8 cellular contexts compared by ENCODE assay signal in genomic region chr15:56249080-56249479, GRCh38.
DNase-seq lines count a peak whose midpoint lies in the region; ATAC-seq and TF ChIP-seq lines count a peak whose summit lies in the region.

No MANE protein-coding gene starts in this region.

- H3K4me3 ChIP-seq in cardiac fibroblast (replicated peaks in 1 of 2; ENCODE audit: low read depth in 2 of 2, low read length in 2 of 2) = no peak overlapping the region
- H3K4me3 ChIP-seq in skeletal muscle cell (ENCODE audit: low read depth, low read length) = no peak overlapping the region

- ATAC-seq in HG02798 (IDR thresholded peaks at IDR 0.05; ENCODE audit: poor library complexity, unreplicated experiment) = no peak
- no peak for ATAC-seq in HG03442 (IDR thresholded peaks at IDR 0.05; ENCODE audit: unreplicated experiment)

- DNase-seq in NCI-H748 (lab: John Stamatoyannopoulos, UW; ENCODE audit: unreplicated experiment) (peak; percentile 53), NCI-H748 treated with DMSO at 0.1 percent for 48 hours (lab: John Stamatoyannopoulos, UW) (no peak), NCI-H2196 treated with DMSO at 0.1 percent for 48 hours (lab: John Stamatoyannopoulos, UW; ENCODE audit: unreplicated experiment) (peak; percentile 4), cardiac fibroblast (ENCODE audit: low read depth in 2 of 2) (peak; percentile 75 to 90), skeletal muscle cell (ENCODE audit: low read depth) (peak; percentile 21)
- DNase-seq in activated CD8-positive, alpha-beta memory T cell treated with anti-CD3 and anti-CD28 coated beads, Interleukin-2, amount 50 U/mL, for 48 hours = no peak

- TF ChIP-seq CTCF in cardiac fibroblast (IDR thresholded peaks at IDR 0.05; ENCODE audit: low read depth, low read length) = peak; percentile 62

Comparison
In these comparisons a context has a peak if more than half of its experiments do, and no peak if none do; other contexts are left out.
1. DNase-seq: peak in NCI-H748 (single experiment), NCI-H2196 treated with DMSO at 0.1 percent for 48 hours (single experiment), cardiac fibroblast (2 of 2) and skeletal muscle cell (single experiment); none in NCI-H748 treated with DMSO at 0.1 percent for 48 hours (single experiment) and activated CD8-positive, alpha-beta memory T cell treated with anti-CD3 and anti-CD28 coated beads, Interleukin-2, amount 50 U/mL, for 48 hours (single experiment).